1 cellular context compared by ENCODE assay signal in the genomic region with DNA sequence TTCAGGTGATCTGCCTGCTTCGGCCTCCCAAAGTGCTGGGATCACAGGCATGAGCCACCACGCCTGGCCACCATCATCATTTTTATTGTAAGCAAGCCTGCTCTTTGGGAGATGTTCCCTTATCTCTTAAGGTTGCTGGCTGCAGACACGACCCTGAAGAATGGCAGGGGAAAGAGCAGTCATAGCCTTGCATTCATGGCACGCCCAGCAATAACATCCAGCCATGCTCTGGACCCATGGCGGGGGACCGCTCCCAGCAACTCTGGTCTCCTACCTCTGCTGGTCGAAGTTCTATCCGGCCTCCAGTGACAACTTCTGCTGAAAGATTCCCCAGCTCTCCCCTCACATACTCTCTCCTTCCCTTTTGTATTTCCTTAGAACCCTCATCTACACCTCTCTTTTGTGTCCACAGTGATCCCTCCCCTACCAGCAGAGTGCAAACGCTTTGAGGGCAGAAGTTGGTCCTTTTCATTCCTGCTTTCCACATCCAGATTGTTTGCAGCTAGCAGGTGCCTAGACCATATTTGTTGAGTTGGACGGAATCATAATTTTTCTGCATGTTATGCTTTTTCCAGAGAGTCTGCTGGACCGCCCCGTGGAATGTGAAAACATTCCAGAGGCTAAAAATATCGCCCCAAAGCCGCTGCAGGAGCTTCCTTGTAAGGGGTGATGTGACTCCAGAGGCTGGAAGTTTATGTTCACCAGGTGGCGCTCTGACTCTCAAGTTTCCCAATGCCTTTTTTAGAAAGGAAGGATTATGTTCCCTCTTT.
TF ChIP-seq lines count a peak whose summit lies in the region.

No MANE protein-coding gene starts in this region.

TF ChIP-seq in HepG2, 621 proteins besides CTCF, POLR2A, EP300 and RAD21 (continues in another document):
- TF ChIP-seq SMC3 (IDR thresholded peaks at IDR 0.05; ENCODE audit: low read length) (peak; percentile 66), ZNF230 (CRISPR knock-in tag; IDR thresholded peaks at IDR 0.05) (0 out of 2 replicates have a peak, but pooled peaks have one; percentile 41), ZNF382 (CRISPR knock-in tag; IDR thresholded peaks at IDR 0.05; ENCODE audit: borderline replicate concordance) (no peak), TMF1 (CRISPR knock-in tag; IDR thresholded peaks at IDR 0.05; ENCODE audit: low read depth) (no peak), ZNF468 (CRISPR knock-in tag; IDR thresholded peaks at IDR 0.05) (no peak), NFIB (CRISPR knock-in tag; IDR thresholded peaks at IDR 0.05; ENCODE audit: borderline replicate concordance) (no peak), CCDC6 (CRISPR knock-in tag; IDR thresholded peaks at IDR 0.05) (no peak), TSC22D2 (CRISPR knock-in tag; IDR thresholded peaks at IDR 0.05; ENCODE audit: borderline replicate concordance) (no peak), ZNF615 (CRISPR knock-in tag; IDR thresholded peaks at IDR 0.05; ENCODE audit: borderline replicate concordance) (no peak), CENPT (CRISPR knock-in tag; IDR thresholded peaks at IDR 0.05; ENCODE audit: low read depth) (no peak), ZNF225 (CRISPR knock-in tag; IDR thresholded peaks at IDR 0.05) (no peak), TEAD2 (CRISPR knock-in tag; IDR thresholded peaks at IDR 0.05) (no peak), ZC3H13 (CRISPR knock-in tag; IDR thresholded peaks at IDR 0.05) (no peak), TAF15 (IDR thresholded peaks at IDR 0.05; ENCODE audit: low read depth, low read length, poor library complexity, severe bottlenecking) (no peak), FOXJ3 (CRISPR knock-in tag; IDR thresholded peaks at IDR 0.05; ENCODE audit: borderline replicate concordance) (no peak), BRCA1 (CRISPR knock-in tag; IDR thresholded peaks at IDR 0.05) (no peak), ZNF598 (CRISPR knock-in tag; IDR thresholded peaks at IDR 0.05; ENCODE audit: borderline replicate concordance) (0 out of 2 replicates have a peak, but pooled peaks have one; percentile 39), ZKSCAN1 (IDR thresholded peaks at IDR 0.05; ENCODE audit: low read length) (no peak), ZSCAN25 (CRISPR knock-in tag; IDR thresholded peaks at IDR 0.05) (0 out of 2 replicates have a peak, but pooled peaks have one; percentile 39), SYNCRIP (IDR thresholded peaks at IDR 0.05; ENCODE audit: insufficient read depth, low read depth, low read length) (no peak), ZBTB1 (CRISPR knock-in tag; IDR thresholded peaks at IDR 0.05; ENCODE audit: borderline replicate concordance) (no peak), REXO4 (CRISPR knock-in tag; IDR thresholded peaks at IDR 0.05; ENCODE audit: borderline replicate concordance) (no peak), ARNTL (CRISPR knock-in tag; IDR thresholded peaks at IDR 0.05) (0 out of 2 replicates have a peak, but pooled peaks have one; percentile 21), MTF2 (CRISPR knock-in tag; IDR thresholded peaks at IDR 0.05; ENCODE audit: borderline replicate concordance) (no peak), ZNF446 (CRISPR knock-in tag; IDR thresholded peaks at IDR 0.05) (no peak), SMAD1 (CRISPR knock-in tag; IDR thresholded peaks at IDR 0.05; ENCODE audit: borderline replicate concordance, low read depth) (no peak), PPARG (CRISPR knock-in tag; conservative IDR thresholded peaks at IDR 0.05) (no peak), NFYC (CRISPR knock-in tag; IDR thresholded peaks at IDR 0.05) (no peak), TEAD3 (CRISPR knock-in tag; optimal IDR thresholded peaks at IDR 0.05; ENCODE audit: borderline replicate concordance) (peak; percentile 68), TBP (CRISPR knock-in tag; IDR thresholded peaks at IDR 0.05) (no peak), CBFB (CRISPR knock-in tag; IDR thresholded peaks at IDR 0.05) (no peak), YY1 (IDR thresholded peaks at IDR 0.05; ENCODE audit: insufficient read depth, insufficient replicate concordance, low read depth, low read length) (no peak), KDM2A (CRISPR knock-in tag; IDR thresholded peaks at IDR 0.05; ENCODE audit: borderline replicate concordance, low read depth) (no peak), ZNF616 (CRISPR knock-in tag; IDR thresholded peaks at IDR 0.05; ENCODE audit: low read depth) (no peak), ZNF737 (CRISPR knock-in tag; IDR thresholded peaks at IDR 0.05; ENCODE audit: borderline replicate concordance) (no peak)
- TF ChIP-seq, protein P1, sequence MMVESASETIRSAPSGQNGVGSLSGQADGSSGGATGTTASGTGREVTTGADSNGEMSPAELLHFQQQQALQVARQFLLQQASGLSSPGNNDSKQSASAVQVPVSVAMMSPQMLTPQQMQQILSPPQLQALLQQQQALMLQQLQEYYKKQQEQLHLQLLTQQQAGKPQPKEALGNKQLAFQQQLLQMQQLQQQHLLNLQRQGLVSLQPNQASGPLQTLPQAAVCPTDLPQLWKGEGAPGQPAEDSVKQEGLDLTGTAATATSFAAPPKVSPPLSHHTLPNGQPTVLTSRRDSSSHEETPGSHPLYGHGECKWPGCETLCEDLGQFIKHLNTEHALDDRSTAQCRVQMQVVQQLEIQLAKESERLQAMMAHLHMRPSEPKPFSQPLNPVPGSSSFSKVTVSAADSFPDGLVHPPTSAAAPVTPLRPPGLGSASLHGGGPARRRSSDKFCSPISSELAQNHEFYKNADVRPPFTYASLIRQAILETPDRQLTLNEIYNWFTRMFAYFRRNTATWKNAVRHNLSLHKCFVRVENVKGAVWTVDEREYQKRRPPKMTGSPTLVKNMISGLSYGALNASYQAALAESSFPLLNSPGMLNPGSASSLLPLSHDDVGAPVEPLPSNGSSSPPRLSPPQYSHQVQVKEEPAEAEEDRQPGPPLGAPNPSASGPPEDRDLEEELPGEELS (CRISPR knock-in tag; IDR thresholded peaks at IDR 0.05): no peak
- TF ChIP-seq, protein P2, sequence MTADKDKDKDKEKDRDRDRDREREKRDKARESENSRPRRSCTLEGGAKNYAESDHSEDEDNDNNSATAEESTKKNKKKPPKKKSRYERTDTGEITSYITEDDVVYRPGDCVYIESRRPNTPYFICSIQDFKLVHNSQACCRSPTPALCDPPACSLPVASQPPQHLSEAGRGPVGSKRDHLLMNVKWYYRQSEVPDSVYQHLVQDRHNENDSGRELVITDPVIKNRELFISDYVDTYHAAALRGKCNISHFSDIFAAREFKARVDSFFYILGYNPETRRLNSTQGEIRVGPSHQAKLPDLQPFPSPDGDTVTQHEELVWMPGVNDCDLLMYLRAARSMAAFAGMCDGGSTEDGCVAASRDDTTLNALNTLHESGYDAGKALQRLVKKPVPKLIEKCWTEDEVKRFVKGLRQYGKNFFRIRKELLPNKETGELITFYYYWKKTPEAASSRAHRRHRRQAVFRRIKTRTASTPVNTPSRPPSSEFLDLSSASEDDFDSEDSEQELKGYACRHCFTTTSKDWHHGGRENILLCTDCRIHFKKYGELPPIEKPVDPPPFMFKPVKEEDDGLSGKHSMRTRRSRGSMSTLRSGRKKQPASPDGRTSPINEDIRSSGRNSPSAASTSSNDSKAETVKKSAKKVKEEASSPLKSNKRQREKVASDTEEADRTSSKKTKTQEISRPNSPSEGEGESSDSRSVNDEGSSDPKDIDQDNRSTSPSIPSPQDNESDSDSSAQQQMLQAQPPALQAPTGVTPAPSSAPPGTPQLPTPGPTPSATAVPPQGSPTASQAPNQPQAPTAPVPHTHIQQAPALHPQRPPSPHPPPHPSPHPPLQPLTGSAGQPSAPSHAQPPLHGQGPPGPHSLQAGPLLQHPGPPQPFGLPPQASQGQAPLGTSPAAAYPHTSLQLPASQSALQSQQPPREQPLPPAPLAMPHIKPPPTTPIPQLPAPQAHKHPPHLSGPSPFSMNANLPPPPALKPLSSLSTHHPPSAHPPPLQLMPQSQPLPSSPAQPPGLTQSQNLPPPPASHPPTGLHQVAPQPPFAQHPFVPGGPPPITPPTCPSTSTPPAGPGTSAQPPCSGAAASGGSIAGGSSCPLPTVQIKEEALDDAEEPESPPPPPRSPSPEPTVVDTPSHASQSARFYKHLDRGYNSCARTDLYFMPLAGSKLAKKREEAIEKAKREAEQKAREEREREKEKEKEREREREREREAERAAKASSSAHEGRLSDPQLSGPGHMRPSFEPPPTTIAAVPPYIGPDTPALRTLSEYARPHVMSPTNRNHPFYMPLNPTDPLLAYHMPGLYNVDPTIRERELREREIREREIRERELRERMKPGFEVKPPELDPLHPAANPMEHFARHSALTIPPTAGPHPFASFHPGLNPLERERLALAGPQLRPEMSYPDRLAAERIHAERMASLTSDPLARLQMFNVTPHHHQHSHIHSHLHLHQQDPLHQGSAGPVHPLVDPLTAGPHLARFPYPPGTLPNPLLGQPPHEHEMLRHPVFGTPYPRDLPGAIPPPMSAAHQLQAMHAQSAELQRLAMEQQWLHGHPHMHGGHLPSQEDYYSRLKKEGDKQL (CRISPR knock-in tag; IDR thresholded peaks at IDR 0.05; ENCODE audit: low read depth): no peak
- TF ChIP-seq, protein P3, sequence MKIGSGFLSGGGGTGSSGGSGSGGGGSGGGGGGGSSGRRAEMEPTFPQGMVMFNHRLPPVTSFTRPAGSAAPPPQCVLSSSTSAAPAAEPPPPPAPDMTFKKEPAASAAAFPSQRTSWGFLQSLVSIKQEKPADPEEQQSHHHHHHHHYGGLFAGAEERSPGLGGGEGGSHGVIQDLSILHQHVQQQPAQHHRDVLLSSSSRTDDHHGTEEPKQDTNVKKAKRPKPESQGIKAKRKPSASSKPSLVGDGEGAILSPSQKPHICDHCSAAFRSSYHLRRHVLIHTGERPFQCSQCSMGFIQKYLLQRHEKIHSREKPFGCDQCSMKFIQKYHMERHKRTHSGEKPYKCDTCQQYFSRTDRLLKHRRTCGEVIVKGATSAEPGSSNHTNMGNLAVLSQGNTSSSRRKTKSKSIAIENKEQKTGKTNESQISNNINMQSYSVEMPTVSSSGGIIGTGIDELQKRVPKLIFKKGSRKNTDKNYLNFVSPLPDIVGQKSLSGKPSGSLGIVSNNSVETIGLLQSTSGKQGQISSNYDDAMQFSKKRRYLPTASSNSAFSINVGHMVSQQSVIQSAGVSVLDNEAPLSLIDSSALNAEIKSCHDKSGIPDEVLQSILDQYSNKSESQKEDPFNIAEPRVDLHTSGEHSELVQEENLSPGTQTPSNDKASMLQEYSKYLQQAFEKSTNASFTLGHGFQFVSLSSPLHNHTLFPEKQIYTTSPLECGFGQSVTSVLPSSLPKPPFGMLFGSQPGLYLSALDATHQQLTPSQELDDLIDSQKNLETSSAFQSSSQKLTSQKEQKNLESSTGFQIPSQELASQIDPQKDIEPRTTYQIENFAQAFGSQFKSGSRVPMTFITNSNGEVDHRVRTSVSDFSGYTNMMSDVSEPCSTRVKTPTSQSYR (CRISPR knock-in tag; IDR thresholded peaks at IDR 0.05; ENCODE audit: borderline replicate concordance): no peak
- TF ChIP-seq, protein P4, sequence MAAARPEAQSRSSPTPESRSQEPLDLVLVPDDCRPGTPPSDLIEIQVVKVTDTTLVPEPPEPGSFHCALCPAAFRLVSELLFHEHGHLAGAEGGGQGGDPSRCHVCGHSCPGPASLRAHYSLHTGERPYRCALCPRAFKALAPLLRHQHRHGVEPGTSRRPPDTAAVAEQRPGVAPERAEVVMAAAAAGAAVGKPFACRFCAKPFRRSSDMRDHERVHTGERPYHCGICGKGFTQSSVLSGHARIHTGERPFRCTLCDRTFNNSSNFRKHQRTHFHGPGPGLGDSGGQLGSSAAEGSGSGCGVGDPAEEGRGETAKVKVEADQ (CRISPR knock-in tag; IDR thresholded peaks at IDR 0.05; ENCODE audit: borderline replicate concordance): 0 out of 2 replicates have a peak, but pooled peaks have one; percentile 55
- TF ChIP-seq, protein P5, sequence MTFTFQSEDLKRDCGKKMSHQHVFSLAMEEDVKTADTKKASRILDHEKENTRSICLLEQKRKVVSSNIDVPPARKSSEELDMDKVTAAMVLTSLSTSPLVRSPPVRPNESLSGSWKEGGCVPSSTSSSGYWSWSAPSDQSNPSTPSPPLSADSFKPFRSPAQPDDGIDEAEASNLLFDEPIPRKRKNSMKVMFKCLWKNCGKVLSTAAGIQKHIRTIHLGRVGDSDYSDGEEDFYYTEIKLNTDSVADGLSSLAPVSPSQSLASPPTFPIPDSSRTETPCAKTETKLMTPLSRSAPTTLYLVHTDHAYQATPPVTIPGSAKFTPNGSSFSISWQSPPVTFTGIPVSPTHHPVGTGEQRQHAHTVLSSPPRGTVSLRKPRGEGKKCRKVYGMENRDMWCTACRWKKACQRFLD (CRISPR knock-in tag; IDR thresholded peaks at IDR 0.05; ENCODE audit: borderline replicate concordance): no peak
- TF ChIP-seq, protein P6, sequence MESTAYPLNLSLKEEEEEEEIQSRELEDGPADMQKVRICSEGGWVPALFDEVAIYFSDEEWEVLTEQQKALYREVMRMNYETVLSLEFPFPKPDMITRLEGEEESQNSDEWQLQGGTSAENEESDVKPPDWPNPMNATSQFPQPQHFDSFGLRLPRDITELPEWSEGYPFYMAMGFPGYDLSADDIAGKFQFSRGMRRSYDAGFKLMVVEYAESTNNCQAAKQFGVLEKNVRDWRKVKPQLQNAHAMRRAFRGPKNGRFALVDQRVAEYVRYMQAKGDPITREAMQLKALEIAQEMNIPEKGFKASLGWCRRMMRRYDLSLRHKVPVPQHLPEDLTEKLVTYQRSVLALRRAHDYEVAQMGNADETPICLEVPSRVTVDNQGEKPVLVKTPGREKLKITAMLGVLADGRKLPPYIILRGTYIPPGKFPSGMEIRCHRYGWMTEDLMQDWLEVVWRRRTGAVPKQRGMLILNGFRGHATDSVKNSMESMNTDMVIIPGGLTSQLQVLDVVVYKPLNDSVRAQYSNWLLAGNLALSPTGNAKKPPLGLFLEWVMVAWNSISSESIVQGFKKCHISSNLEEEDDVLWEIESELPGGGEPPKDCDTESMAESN (CRISPR knock-in tag; conservative IDR thresholded peaks at IDR 0.05): peak; percentile 33; the same call in 1 of the 2 replicates
- TF ChIP-seq, protein P7, sequence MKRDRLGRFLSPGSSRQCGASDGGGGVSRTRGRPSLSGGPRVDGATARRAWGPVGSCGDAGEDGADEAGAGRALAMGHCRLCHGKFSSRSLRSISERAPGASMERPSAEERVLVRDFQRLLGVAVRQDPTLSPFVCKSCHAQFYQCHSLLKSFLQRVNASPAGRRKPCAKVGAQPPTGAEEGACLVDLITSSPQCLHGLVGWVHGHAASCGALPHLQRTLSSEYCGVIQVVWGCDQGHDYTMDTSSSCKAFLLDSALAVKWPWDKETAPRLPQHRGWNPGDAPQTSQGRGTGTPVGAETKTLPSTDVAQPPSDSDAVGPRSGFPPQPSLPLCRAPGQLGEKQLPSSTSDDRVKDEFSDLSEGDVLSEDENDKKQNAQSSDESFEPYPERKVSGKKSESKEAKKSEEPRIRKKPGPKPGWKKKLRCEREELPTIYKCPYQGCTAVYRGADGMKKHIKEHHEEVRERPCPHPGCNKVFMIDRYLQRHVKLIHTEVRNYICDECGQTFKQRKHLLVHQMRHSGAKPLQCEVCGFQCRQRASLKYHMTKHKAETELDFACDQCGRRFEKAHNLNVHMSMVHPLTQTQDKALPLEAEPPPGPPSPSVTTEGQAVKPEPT (CRISPR knock-in tag; IDR thresholded peaks at IDR 0.05; ENCODE audit: low read depth): no peak
- TF ChIP-seq, protein P8, sequence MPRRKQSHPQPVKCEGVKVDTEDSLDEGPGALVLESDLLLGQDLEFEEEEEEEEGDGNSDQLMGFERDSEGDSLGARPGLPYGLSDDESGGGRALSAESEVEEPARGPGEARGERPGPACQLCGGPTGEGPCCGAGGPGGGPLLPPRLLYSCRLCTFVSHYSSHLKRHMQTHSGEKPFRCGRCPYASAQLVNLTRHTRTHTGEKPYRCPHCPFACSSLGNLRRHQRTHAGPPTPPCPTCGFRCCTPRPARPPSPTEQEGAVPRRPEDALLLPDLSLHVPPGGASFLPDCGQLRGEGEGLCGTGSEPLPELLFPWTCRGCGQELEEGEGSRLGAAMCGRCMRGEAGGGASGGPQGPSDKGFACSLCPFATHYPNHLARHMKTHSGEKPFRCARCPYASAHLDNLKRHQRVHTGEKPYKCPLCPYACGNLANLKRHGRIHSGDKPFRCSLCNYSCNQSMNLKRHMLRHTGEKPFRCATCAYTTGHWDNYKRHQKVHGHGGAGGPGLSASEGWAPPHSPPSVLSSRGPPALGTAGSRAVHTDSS (CRISPR knock-in tag; conservative IDR thresholded peaks at IDR 0.05): no peak
